ENCODE assay signal across 11 cellular contexts in genomic region chr1:43271186-43272118, GRCh38. TPM values are rescaled to one million over a fixed set of nuclear protein-coding genes. Genes with fewer than 3 reads are reported as not detected.
A peak's percentile ranks its signal among the peaks of the same experiment; 100 is the strongest.
DNase-seq lines count a peak whose midpoint lies in the region; ATAC-seq and TF ChIP-seq lines count a peak whose summit lies in the region.
"Had no signal": no experiment of that assay in that cellular context is flagged by ENCODE, and none has a peak within 500 bp of the region (broad histone marks: within the 10 kb centered on the region; RNA-seq: fewer than 3 reads in every experiment).

No MANE protein-coding gene starts in this region.

- H3K36me3 Mint-ChIP-seq in activated CD8-positive, alpha-beta T cell treated with anti-CD3 and anti-CD28 coated beads for 36 hours (ENCODE audit: low read depth), result peaks cover 5% of the 10 kb centered on the region
- H3K36me3 Mint-ChIP-seq in activated CD8-positive, alpha-beta T cell treated with anti-CD3 and anti-CD28 coated beads, Interleukin-2, amount 10 ng/mL, durations not matched to agents 7 days and 5 days (ENCODE audit: low read depth), result peaks cover 11% of the 10 kb centered on the region

- intact Hi-C loops in activated CD8-positive, alpha-beta T cell treated with anti-CD3 and anti-CD28 coated beads for 36 hours (cut with micrococcal nuclease), result no loop called here
- intact Hi-C loops in mammary epithelial cell (cut with micrococcal nuclease) (no loop called here), testis (cut with DNase I; ENCODE audit: low total_unique reads) (no loop called here)

- BruUV-seq in mammary epithelial cell (replicated peaks; lab: Mats Ljungman, UMichigan), result no TSS peak

- TF ChIP-seq CTCF in activated CD8-positive, alpha-beta T cell treated with anti-CD3 and anti-CD28 coated beads for 36 hours (IDR thresholded peaks at IDR 0.05), result no peak
- TF ChIP-seq CTCF in mammary epithelial cell (conservative IDR thresholded peaks at IDR 0.05 in 1 of 2, IDR thresholded peaks at IDR 0.05 in 1 of 2; ENCODE audit: extremely low read depth in 1 of 2, insufficient read depth in 1 of 2, low read depth in 1 of 2, low read length in 2 of 2) (no peak), lung (IDR thresholded peaks at IDR 0.05; ENCODE audit: control extremely low read depth, extremely low read depth) (no peak), testis (IDR thresholded peaks at IDR 0.05) (no peak)

- CTCF ChIA-PET in activated CD8-positive, alpha-beta T cell treated with anti-CD3 and anti-CD28 coated beads for 36 hours (lab: Charles Lee), result no interaction called here
- CTCF ChIA-PET in activated CD8-positive, alpha-beta T cell treated with anti-CD3 and anti-CD28 coated beads, Interleukin-2, amount 10 ng/mL, durations not matched to agents 7 days and 5 days (lab: Charles Lee), result no interaction called here
- CTCF ChIA-PET in mammary epithelial cell (lab: Charles Lee; ENCODE audit: low non-redundant PET), result no interaction called here

- no peaks in the 10 kb centered on the region for H3K79me2 ChIP-seq in mammary epithelial cell (ENCODE audit: insufficient read depth, low read length)

- TF ChIP-seq POLR2A in testis (IDR thresholded peaks at IDR 0.05), result no peak

- no peaks in the 10 kb centered on the region for H3K27me3 ChIP-seq in mammary epithelial cell (ENCODE audit: insufficient read depth, low read length)
- no peaks in the 10 kb centered on the region for H3K27me3 ChIP-seq in lung (ENCODE audit: control insufficient read depth, insufficient read depth)
- H3K27me3 ChIP-seq in testis, result no peaks in the 10 kb centered on the region

- no peaks in the 10 kb centered on the region for H3K36me3 ChIP-seq in mammary epithelial cell (ENCODE audit: insufficient read depth, low read length)
- peaks cover 0 to 3% of the 10 kb centered on the region in 2 donors for H3K36me3 ChIP-seq in lung (ENCODE audit: control insufficient read depth in 2 of 2, insufficient read depth in 2 of 2, low read length in 2 of 2)
- no peaks in the 10 kb centered on the region for H3K36me3 ChIP-seq in testis (ENCODE audit: low read depth, missing control alignments)

- H3K4me3 ChIP-seq in mammary epithelial cell (replicated peaks in 1 of 3; ENCODE audit: insufficient read depth in 1 of 3, low read depth in 2 of 3, low read length in 3 of 3), result no peak overlapping the region
- no peak overlapping the region for H3K4me3 ChIP-seq in lung
- H3K4me3 ChIP-seq in testis, result peak overlapping the region in 1 of 2 donors; percentile 52

- H2AFZ ChIP-seq in mammary epithelial cell (ENCODE audit: low read depth, low read length), result peak overlapping the region; percentile 40

- POLR2A ChIA-PET in activated CD8-positive, alpha-beta T cell treated with anti-CD3 and anti-CD28 coated beads for 36 hours (lab: Charles Lee), result no interaction called here
- POLR2A ChIA-PET in activated CD8-positive, alpha-beta T cell treated with anti-CD3 and anti-CD28 coated beads, Interleukin-2, amount 10 ng/mL, durations not matched to agents 7 days and 5 days (lab: Charles Lee), result no interaction called here

- peaks cover 21% of the 10 kb centered on the region for H3K4me1 Mint-ChIP-seq in activated CD8-positive, alpha-beta T cell treated with anti-CD3 and anti-CD28 coated beads for 36 hours (ENCODE audit: low read depth)
- H3K4me1 Mint-ChIP-seq in activated CD8-positive, alpha-beta T cell treated with anti-CD3 and anti-CD28 coated beads, Interleukin-2, amount 10 ng/mL, durations not matched to agents 7 days and 5 days (ENCODE audit: low read depth), result peaks cover 30% of the 10 kb centered on the region

- peak; percentile 26 for DNase-seq in activated CD8-positive, alpha-beta T cell treated with anti-CD3 and anti-CD28 coated beads for 36 hours
- no peak for DNase-seq in activated CD8-positive, alpha-beta T cell treated with anti-CD3 and anti-CD28 coated beads, Interleukin-2, amount 10 ng/mL, durations not matched to agents 7 days and 5 days
- no peak for DNase-seq in mammary epithelial cell
- peak; percentile 26 for DNase-seq in lung (ENCODE audit: low spot score)
- peak in 2 of 49 donors; percentile 45 to 56 for DNase-seq in substantia nigra (lab: John Stamatoyannopoulos, UW)
- DNase-seq in NCI-H774 (lab: John Stamatoyannopoulos, UW), result no peak
- DNase-seq in dedifferentiated amniotic fluid mesenchymal stem cell (ENCODE audit: extremely low spot score), result no peak
- no peak for DNase-seq in testis
- DNase-seq: activated CD4-positive, CD25-positive, alpha-beta regulatory T cell treated with anti-CD3 and anti-CD28 coated beads, Interleukin-2, amount 50 U/mL, for 72 hours; HFFc6 had no signal

- in situ Hi-C loops in mammary epithelial cell (cut with MboI; ENCODE audit: low sequenced_read_pairs in 2 of 2), result no loop called here

- peak; percentile 43 for ATAC-seq in activated CD8-positive, alpha-beta T cell treated with anti-CD3 and anti-CD28 coated beads for 36 hours
- no peak for ATAC-seq in activated CD8-positive, alpha-beta T cell treated with anti-CD3 and anti-CD28 coated beads, Interleukin-2, amount 10 ng/mL, durations not matched to agents 7 days and 5 days
- no peak for ATAC-seq in lung (ENCODE audit: insufficient read depth, low FRiP score)

- H3K4me1 ChIP-seq in mammary epithelial cell (ENCODE audit: insufficient read depth, low read length), result peaks cover 17% of the 10 kb centered on the region
- peaks cover 0 to 24% of the 10 kb centered on the region in 2 donors for H3K4me1 ChIP-seq in lung (ENCODE audit: control insufficient read depth in 2 of 2, insufficient read depth in 2 of 2, low read length in 2 of 2)
- H3K4me1 ChIP-seq in testis, result peaks cover 12% of the 10 kb centered on the region

- H3K27ac ChIP-seq in mammary epithelial cell (ENCODE audit: insufficient read depth, low read depth, low read length), result no peak overlapping the region
- peak overlapping the region in 1 of 2 donors; percentile 92 for H3K27ac ChIP-seq in lung (ENCODE audit: low read depth in 1 of 2, low read length in 1 of 2)
- H3K27ac ChIP-seq in substantia nigra (ENCODE audit: low read depth, low read length, poor library complexity, severe bottlenecking), result peak overlapping the region; percentile 99
- no peak overlapping the region for H3K27ac ChIP-seq in testis

- H3K9ac ChIP-seq in mammary epithelial cell (ENCODE audit: insufficient read depth, low read length), result no peak overlapping the region

- dilution Hi-C loops in mammary epithelial cell (cut with HindIII; ENCODE audit: low sequenced_read_pairs), result no loop called here

- H4K20me1 ChIP-seq in mammary epithelial cell (ENCODE audit: insufficient read depth, low read length), result no peaks in the 10 kb centered on the region

- peak overlapping the region; percentile 58 for H3K4me2 ChIP-seq in mammary epithelial cell (ENCODE audit: insufficient read depth, low read depth, low read length)

- peaks cover 12% of the 10 kb centered on the region for H3K27me3 Mint-ChIP-seq in activated CD8-positive, alpha-beta T cell treated with anti-CD3 and anti-CD28 coated beads for 36 hours
- peaks cover 11% of the 10 kb centered on the region for H3K27me3 Mint-ChIP-seq in activated CD8-positive, alpha-beta T cell treated with anti-CD3 and anti-CD28 coated beads, Interleukin-2, amount 10 ng/mL, durations not matched to agents 7 days and 5 days (ENCODE audit: low read depth)

- H3K9me3 ChIP-seq in mammary epithelial cell (replicated peaks; ENCODE audit: insufficient read depth, low read length), result no peaks in the 10 kb centered on the region
- H3K9me3 ChIP-seq in lung (ENCODE audit: control insufficient read depth in 2 of 2, insufficient read depth in 1 of 2, low read length in 1 of 2), result peaks cover 0 to 7% of the 10 kb centered on the region in 2 donors
- no peaks in the 10 kb centered on the region for H3K9me3 ChIP-seq in testis

- H3K9me3 Mint-ChIP-seq in activated CD8-positive, alpha-beta T cell treated with anti-CD3 and anti-CD28 coated beads for 36 hours, result peaks cover 5% of the 10 kb centered on the region
- H3K9me3 Mint-ChIP-seq in activated CD8-positive, alpha-beta T cell treated with anti-CD3 and anti-CD28 coated beads, Interleukin-2, amount 10 ng/mL, durations not matched to agents 7 days and 5 days (ENCODE audit: insufficient read depth), result no peaks in the 10 kb centered on the region
- H3K9me3 Mint-ChIP-seq: dendritic cell treated with granulocyte-macrophage colony-stimulating factor and Interleukin-4, amounts not matched to agents 40 ng/mL and 50 ng/mL, for 4 days; HFFc6 had no signal

- WGBS in mammary epithelial cell (ENCODE audit: low coverage, missing lambda C conversion rate), result 60% methylated on average over 11 of the region's 12 CpGs
- WGBS in lung, 2 donors, result 52 to 70% methylated on average over 12 of the region's 12 CpGs
- 67 to 73% methylated on average over 12 of the region's 12 CpGs for WGBS in testis, 2 donors

- no peak overlapping the region for H3K27ac Mint-ChIP-seq in activated CD8-positive, alpha-beta T cell treated with anti-CD3 and anti-CD28 coated beads for 36 hours
- no peak overlapping the region for H3K27ac Mint-ChIP-seq in activated CD8-positive, alpha-beta T cell treated with anti-CD3 and anti-CD28 coated beads, Interleukin-2, amount 10 ng/mL, durations not matched to agents 7 days and 5 days
- H3K27ac Mint-ChIP-seq: HFFc6 had no signal

- H3K4me3 Mint-ChIP-seq in activated CD8-positive, alpha-beta T cell treated with anti-CD3 and anti-CD28 coated beads for 36 hours, result peak overlapping the region; percentile 47
- no peak overlapping the region for H3K4me3 Mint-ChIP-seq in activated CD8-positive, alpha-beta T cell treated with anti-CD3 and anti-CD28 coated beads, Interleukin-2, amount 10 ng/mL, durations not matched to agents 7 days and 5 days
- H3K4me3 Mint-ChIP-seq: HFFc6 had no signal

RNA-seq across cellular contexts. Expression of gene TMEM125, which starts 1.7 kb away (rescaled TPM):
- under 1 TPM in 1 of 2 experiments, not detected in 1; 0.81 TPM for total RNA-seq in activated CD8-positive, alpha-beta T cell treated with anti-CD3 and anti-CD28 coated beads for 36 hours
- not detected for total RNA-seq in activated CD8-positive, alpha-beta T cell treated with anti-CD3 and anti-CD28 coated beads, Interleukin-2, amount 10 ng/mL, durations not matched to agents 7 days and 5 days
- 1 to 10 TPM in 1 of 2 donors, under 1 TPM in 1; 0.67 to 5.1 TPM for total RNA-seq in mammary epithelial cell
- 2.2 TPM for polyA plus RNA-seq in mammary epithelial cell
- 3.3 TPM for polyA minus RNA-seq in mammary epithelial cell
- total RNA-seq in lung, result 100 to 1,000 TPM in 1 of 2 donors, 10 to 100 TPM in 1; 41.0 to 228 TPM
- polyA plus RNA-seq in lung, result 100 to 1,000 TPM; 101 to 127 TPM
- total RNA-seq in testis, result 1 to 10 TPM in 1 of 2 donors, under 1 TPM in 1; 0.71 to 2.0 TPM
- polyA plus RNA-seq in testis (ENCODE audit: insufficient read depth, low read depth, low replicate concordance), result 2.2 TPM
- total RNA-seq: HFFc6 had no signal

RNA-seq across cellular contexts. Expression of gene C1orf210, which starts 13.9 kb away (rescaled TPM):
- total RNA-seq in activated CD8-positive, alpha-beta T cell treated with anti-CD3 and anti-CD28 coated beads for 36 hours, result not detected
- total RNA-seq in activated CD8-positive, alpha-beta T cell treated with anti-CD3 and anti-CD28 coated beads, Interleukin-2, amount 10 ng/mL, durations not matched to agents 7 days and 5 days, result not detected
- 1 to 10 TPM; 7.0 to 7.2 TPM for total RNA-seq in mammary epithelial cell
- polyA plus RNA-seq in mammary epithelial cell, result 7.6 TPM
- 0.93 TPM for polyA minus RNA-seq in mammary epithelial cell
- 10 to 100 TPM; 10.4 to 24.7 TPM for total RNA-seq in lung
- 10 to 100 TPM; 17.2 to 25.9 TPM for polyA plus RNA-seq in lung
- under 1 TPM in 1 of 2 donors, not detected in 1; 0.25 TPM for total RNA-seq in testis
- 0.71 TPM for polyA plus RNA-seq in testis (ENCODE audit: insufficient read depth, low read depth, low replicate concordance)
- total RNA-seq: HFFc6 had no signal

RNA-seq across cellular contexts. Expression of gene TIE1, which starts 29.3 kb away (rescaled TPM):
- under 1 TPM in 1 of 2 experiments, not detected in 1; 0.25 TPM for total RNA-seq in activated CD8-positive, alpha-beta T cell treated with anti-CD3 and anti-CD28 coated beads for 36 hours
- total RNA-seq in activated CD8-positive, alpha-beta T cell treated with anti-CD3 and anti-CD28 coated beads, Interleukin-2, amount 10 ng/mL, durations not matched to agents 7 days and 5 days, result 1 to 10 TPM in 1 of 2 experiments, under 1 TPM in 1; 0.53 to 1.3 TPM
- total RNA-seq in mammary epithelial cell (not detected), lung (100 to 1,000 TPM in 1 of 2 donors, 10 to 100 TPM in 1; 52.3 to 133 TPM), testis (10 to 100 TPM; 10.5 to 16.8 TPM)
- polyA plus RNA-seq in mammary epithelial cell (not detected), lung (10 to 100 TPM; 20.5 to 31.9 TPM), testis (ENCODE audit: insufficient read depth, low read depth, low replicate concordance) (10.9 TPM)
- not detected for polyA minus RNA-seq in mammary epithelial cell

Comparison
In these comparisons a context has a peak if more than half of its experiments do, and no peak if none do; other contexts are left out.
1. DNase-seq: peak in activated CD8-positive, alpha-beta T cell treated with anti-CD3 and anti-CD28 coated beads for 36 hours (single experiment) and lung (single experiment); none in activated CD8-positive, alpha-beta T cell treated with anti-CD3 and anti-CD28 coated beads, Interleukin-2, amount 10 ng/mL, durations not matched to agents 7 days and 5 days (single experiment), mammary epithelial cell (single experiment), NCI-H774 (single experiment), dedifferentiated amniotic fluid mesenchymal stem cell (single experiment) and testis (single experiment).
2. RNA of gene TMEM125, which starts 1.7 kb away (total RNA-seq): 41.0 to 228 TPM in lung; 0.67 to 5.1 TPM in mammary epithelial cell, 0.71 to 2.0 TPM in testis, 0.81 TPM in activated CD8-positive, alpha-beta T cell treated with anti-CD3 and anti-CD28 coated beads for 36 hours and not detected in activated CD8-positive, alpha-beta T cell treated with anti-CD3 and anti-CD28 coated beads, Interleukin-2, amount 10 ng/mL, durations not matched to agents 7 days and 5 days; every median in the first group is over 4 times any median in the second.
3. RNA of gene C1orf210, which starts 13.9 kb away (total RNA-seq): 10.4 to 24.7 TPM in lung and 7.0 to 7.2 TPM in mammary epithelial cell; 0.25 TPM in testis, not detected in activated CD8-positive, alpha-beta T cell treated with anti-CD3 and anti-CD28 coated beads for 36 hours and not detected in activated CD8-positive, alpha-beta T cell treated with anti-CD3 and anti-CD28 coated beads, Interleukin-2, amount 10 ng/mL, durations not matched to agents 7 days and 5 days; every median in the first group is over 4 times any median in the second.
4. RNA of gene TIE1, which starts 29.3 kb away (total RNA-seq): 52.3 to 133 TPM in lung and 10.5 to 16.8 TPM in testis; 0.53 to 1.3 TPM in activated CD8-positive, alpha-beta T cell treated with anti-CD3 and anti-CD28 coated beads, Interleukin-2, amount 10 ng/mL, durations not matched to agents 7 days and 5 days, 0.25 TPM in activated CD8-positive, alpha-beta T cell treated with anti-CD3 and anti-CD28 coated beads for 36 hours and not detected in mammary epithelial cell; every median in the first group is over 4 times any median in the second.